8 cellular contexts compared by ENCODE assay signal in genomic region chr10:117374506-117375359, GRCh38. TPM values are rescaled to one million over a fixed set of nuclear protein-coding genes. Genes with fewer than 3 reads are reported as not detected.
DNase-seq lines count a peak whose midpoint lies in the region; ATAC-seq and TF ChIP-seq lines count a peak whose summit lies in the region.

No MANE protein-coding gene starts in this region.

- intact Hi-C loops in natural killer cell (cut with micrococcal nuclease) = no loop called here

- no peaks in the 10 kb centered on the region for H3K36me3 ChIP-seq in upper lobe of left lung

- no peaks in the 10 kb centered on the region for H3K9me3 Mint-ChIP-seq in HFFc6
- H3K9me3 Mint-ChIP-seq in natural killer cell = no peaks in the 10 kb centered on the region

- DNase-seq in SHP77 (lab: John Stamatoyannopoulos, UW) (peak; percentile 5 to 27), SHP77 treated with DMSO at 0.1 percent for 48 hours (lab: John Stamatoyannopoulos, UW) (no peak), HFFc6 (peak; percentile 1), MV-4-11 (lab: John Stamatoyannopoulos, UW) (peak; percentile 38), fibroblast of villous mesenchyme (ENCODE audit: low read depth) (peak; percentile 52), natural killer cell (peak; percentile 41), upper lobe of left lung (peak in 1 of 2 donors; percentile 54)
- DNase-seq in activated effector memory CD4-positive, alpha-beta T cell treated with anti-CD3 and anti-CD28 coated beads, Interleukin-2, amount 50 U/mL, for 16 hours = peak; percentile 74

- peaks cover 3% of the 10 kb centered on the region; the same call in 1 of the 2 replicates for H3K27me3 Mint-ChIP-seq in HFFc6 (ENCODE audit: insufficient read depth)
- H3K27me3 Mint-ChIP-seq in natural killer cell (ENCODE audit: low read depth in 2 of 2) = peaks cover 9 to 17% of the 10 kb centered on the region in 2 donors

- peak overlapping the region; percentile 95 for H3K4me3 Mint-ChIP-seq in HFFc6
- H3K4me3 Mint-ChIP-seq in natural killer cell = peak overlapping the region; percentile 93

- no peaks in the 10 kb centered on the region for H3K36me3 Mint-ChIP-seq in HFFc6 (ENCODE audit: low read depth)
- H3K36me3 Mint-ChIP-seq in natural killer cell = no peaks in the 10 kb centered on the region

- TF ChIP-seq EP300 in upper lobe of left lung (IDR thresholded peaks at IDR 0.05) = no peak

- TF ChIP-seq CTCF in HFFc6 (IDR thresholded peaks at IDR 0.05) = no peak
- TF ChIP-seq CTCF in fibroblast of villous mesenchyme (IDR thresholded peaks at IDR 0.05; ENCODE audit: insufficient read depth, low read depth, low read length) = no peak
- TF ChIP-seq CTCF in natural killer cell (IDR thresholded peaks at IDR 0.05) = no peak
- no peak for TF ChIP-seq CTCF in upper lobe of left lung (IDR thresholded peaks at IDR 0.05)

- peak overlapping the region; percentile 89 to 99 (median 97) for H3K27ac ChIP-seq in upper lobe of left lung

- WGBS in upper lobe of left lung, 2 donors = 0 to 4% methylated on average over 4 to 20 of the region's 92 CpGs

- H3K4me3 ChIP-seq in fibroblast of villous mesenchyme (ENCODE audit: low read depth, low read length) (peak overlapping the region; percentile 92), upper lobe of left lung (peak overlapping the region; percentile 71 to 97 (median 86))

- peaks cover 28 to 52% (median 35%) of the 10 kb centered on the region in 4 donors for H3K4me1 ChIP-seq in upper lobe of left lung

- H3K27ac Mint-ChIP-seq in HFFc6 (peak overlapping the region; percentile 86), natural killer cell (peak overlapping the region; percentile 87 to 92)

- no peaks in the 10 kb centered on the region for H3K9me3 ChIP-seq in upper lobe of left lung

- H3K27me3 ChIP-seq in upper lobe of left lung = no peaks in the 10 kb centered on the region

- ATAC-seq in natural killer cell = peak; percentile 21 to 42 (median 35)
- peak in 1 of 2 donors; percentile 62 for ATAC-seq in upper lobe of left lung (ENCODE audit: low FRiP score in 2 of 2)

- peaks cover 35% of the 10 kb centered on the region for H3K4me1 Mint-ChIP-seq in HFFc6 (ENCODE audit: low read depth)
- peaks cover 42 to 45% of the 10 kb centered on the region in 2 donors for H3K4me1 Mint-ChIP-seq in natural killer cell

- no peak for TF ChIP-seq POLR2A in upper lobe of left lung (IDR thresholded peaks at IDR 0.05)

RNA-seq across cellular contexts. Expression of gene PDZD8, which starts 0.5 kb away (rescaled TPM):
- total RNA-seq in HFFc6 (2021; fragmentation: NEBNext Ultra II Directional; extraction: Animal tissue kit (Norgen Biotek cat#: 25700)) = 10 to 100 TPM; 29.9 to 32.5 (median 31.5) TPM
- total RNA-seq in fibroblast of villous mesenchyme = 26.1 and 37.1 TPM in 2 replicates
- total RNA-seq in natural killer cell = 10 to 100 TPM; 44.5 to 64.3 (median 51.8) TPM
- total RNA-seq in upper lobe of left lung = 10 to 100 TPM; 18.9 to 42.0 (median 34.0) TPM
